Comparison of ENCODE assay signal across 8 cellular contexts in genomic region chr7:108246227-108246837, GRCh38.
DNase-seq lines count a peak whose midpoint lies in the region; ATAC-seq, FAIRE-seq and TF ChIP-seq lines count a peak whose summit lies in the region.

No MANE protein-coding gene starts in this region.

- H3K4me2 ChIP-seq in IMR-90 (ENCODE audit: low read depth, low read length), result no peak overlapping the region
- H3K4me2 ChIP-seq in K562 (ENCODE audit: insufficient read depth, low read length), result peak overlapping the region; percentile 81
- H3K4me2 ChIP-seq in OCI-LY7 (ENCODE audit: low read length), result no peak overlapping the region

- no peak overlapping the region for H3K4me3 Mint-ChIP-seq in CD8-positive, alpha-beta memory T cell

- H3K79me1 ChIP-seq in IMR-90 (ENCODE audit: low read depth in 1 of 2, low read length in 2 of 2), result no peaks in the 10 kb centered on the region

- peak overlapping the region; percentile 85 for H3K4ac ChIP-seq in IMR-90 (ENCODE audit: low read depth, low read length)

- no TSS peak for BruUV-seq in IMR-90 (replicated peaks; lab: Mats Ljungman, UMichigan)
- BruUV-seq in K562 (replicated peaks; lab: Mats Ljungman, UMichigan), result no TSS peak
- no TSS peak for BruUV-seq in OCI-LY7 (replicated peaks; lab: Mats Ljungman, UMichigan)

- H3K4me1 Mint-ChIP-seq in CD8-positive, alpha-beta memory T cell, result no peaks in the 10 kb centered on the region

- H3K27ac Mint-ChIP-seq in CD8-positive, alpha-beta memory T cell, result no peak overlapping the region

- H3K9me3 ChIP-seq in CD8-positive, alpha-beta memory T cell (ENCODE audit: low read length), result no peaks in the 10 kb centered on the region
- H3K9me3 ChIP-seq in IMR-90 (ENCODE audit: control insufficient read depth, insufficient read depth, low read length) (no peaks in the 10 kb centered on the region), K562 (replicated peaks; ENCODE audit: control insufficient read depth, insufficient read depth, low read depth, low read length) (no peaks in the 10 kb centered on the region; the same call in 1 of the 2 replicates), OCI-LY7 (ENCODE audit: low read length) (no peaks in the 10 kb centered on the region)

- H2AK9ac ChIP-seq in IMR-90 (replicated peaks; ENCODE audit: low read depth, low read length, poor library complexity), result peak overlapping the region; percentile 80

- in situ Hi-C loops in IMR-90 (cut with MboI; ENCODE audit: low sequenced_read_pairs) (no loop called here), K562 (cut with MboI) (no loop called here)

- H3K4me1 ChIP-seq in CD8-positive, alpha-beta memory T cell (ENCODE audit: insufficient read depth, low read length), result no peaks in the 10 kb centered on the region
- H3K4me1 ChIP-seq in IMR-90 (ENCODE audit: control insufficient read depth, insufficient read depth, low read length), result peaks cover 10% of the 10 kb centered on the region
- H3K4me1 ChIP-seq in K562 (replicated peaks in 1 of 2; ENCODE audit: control insufficient read depth in 2 of 2, insufficient read depth in 2 of 2, low read length in 2 of 2), result peaks cover 11 to 31% of the 10 kb centered on the region in 2 experiments
- H3K4me1 ChIP-seq in OCI-LY7 (ENCODE audit: insufficient read depth, low read length, poor library complexity, severe bottlenecking), result no peaks in the 10 kb centered on the region

- peaks cover 0 to 2% (median 0%) of the 10 kb centered on the region in 5 donors for H3K9me3 Mint-ChIP-seq in CD8-positive, alpha-beta memory T cell

- 0 out of 2 replicates have a peak overlapping the region, but pooled peaks have one; percentile 0 for H4K5ac ChIP-seq in IMR-90 (ENCODE audit: low read depth, low read length)

- TF ChIP-seq RAD21 in IMR-90 (IDR thresholded peaks at IDR 0.05; ENCODE audit: low read length), result no peak; the same call in 1 of the 2 replicates
- TF ChIP-seq RAD21 in K562 (CRISPR knock-in tag; conservative IDR thresholded peaks at IDR 0.05 in 1 of 2, IDR thresholded peaks at IDR 0.05 in 1 of 2), result peak; percentile 59 to 78

- H4K91ac ChIP-seq in IMR-90 (ENCODE audit: insufficient read depth, low read depth, low read length), result peak overlapping the region; percentile 43; the same call in 1 of the 2 replicates

- dilution Hi-C loops in IMR-90 (cut with HindIII; ENCODE audit: low sequenced_read_pairs, unreplicated experiment), result no loop called here

- no peak overlapping the region; the same call in 1 of the 2 replicates for H3K18ac ChIP-seq in IMR-90 (ENCODE audit: low read depth, low read length)

- no peak for TF ChIP-seq POLR2A in IMR-90 (IDR thresholded peaks at IDR 0.05; ENCODE audit: low read depth, low read length)
- TF ChIP-seq POLR2A in K562 (conservative IDR thresholded peaks at IDR 0.05), result peak; percentile 76

- H4K8ac ChIP-seq in IMR-90 (ENCODE audit: low read depth in 2 of 2, low read length in 2 of 2), result peak overlapping the region in 1 of 2 experiments; percentile 75; a peak in 2 of 4 replicates

- peak overlapping the region; percentile 69; the same call in 1 of the 3 replicates for H2BK15ac ChIP-seq in IMR-90 (ENCODE audit: low read depth, low read length)

- H3K9me2 ChIP-seq in OCI-LY7 (ENCODE audit: insufficient read depth, low read length), result no peaks in the 10 kb centered on the region

- H3K4me3 ChIP-seq in CD8-positive, alpha-beta memory T cell (ENCODE audit: low read length), result no peak overlapping the region
- no peak overlapping the region for H3K4me3 ChIP-seq in IMR-90 (ENCODE audit: insufficient read depth, low read depth, low read length)
- no peak overlapping the region for H3K4me3 ChIP-seq in K562
- no peak overlapping the region for H3K4me3 ChIP-seq in OCI-LY7 (ENCODE audit: low read depth, low read length, poor library complexity, severe bottlenecking)

- WGBS in IMR-90 (ENCODE audit: extremely low coverage in 2 of 2, insufficient read length in 1 of 2), 2 experiments, result 0% methylated on average over 1 of the region's 1 CpG; no CpG with 5 or more reads in 1 of the 2 experiments
- WGBS in K562 (ENCODE audit: insufficient coverage, low coverage, missing lambda C conversion rate), result 0% methylated on average over 1 of the region's 1 CpG

- POLR2A ChIA-PET in CD8-positive, alpha-beta memory T cell (lab: Charles Lee), result no interaction called here
- POLR2A ChIA-PET in IMR-90 (lab: Charles Lee; ENCODE audit: unreplicated experiment), result no interaction called here
- POLR2A ChIA-PET in K562 (lab: Yijun Ruan, JAX), result interaction anchor here (0.7 to 4.0 kb wide), 8 partner anchors 10 to 503 kb away, joined by 3 to 29 read pairs (median 3); no protein-coding TSS in a partner anchor
- POLR2A ChIA-PET in OCI-LY7 (lab: Charles Lee), result no interaction called here

- 0 out of 2 replicates have a peak overlapping the region, but pooled peaks have one; percentile 80 for H3K14ac ChIP-seq in IMR-90 (replicated peaks; ENCODE audit: low read depth, low read length)

- H3K36me3 ChIP-seq in CD8-positive, alpha-beta memory T cell (ENCODE audit: insufficient read depth, low read length), result no peaks in the 10 kb centered on the region
- H3K36me3 ChIP-seq in IMR-90 (ENCODE audit: control insufficient read depth, insufficient read depth, low read length) (no peaks in the 10 kb centered on the region), K562 (ENCODE audit: control insufficient read depth, insufficient read depth, low read length) (no peaks in the 10 kb centered on the region), OCI-LY7 (ENCODE audit: insufficient read depth, low read length) (no peaks in the 10 kb centered on the region)

- peak overlapping the region; percentile 30; the same call in 1 of the 2 replicates for H3K56ac ChIP-seq in IMR-90 (ENCODE audit: extremely low read depth, insufficient read depth, low read length)

- DNase-seq in CD8-positive, alpha-beta memory T cell, result no peak
- DNase-seq in IMR-90 (peak; percentile 96), K562 (ENCODE audit: extremely low read depth in 1 of 4, low spot score in 3 of 4) (peak; percentile 82 to 97 (median 86)), lung microvascular endothelial cell (ENCODE audit: low read depth in 2 of 2) (peak; percentile 47 to 88), DMS153 (lab: John Stamatoyannopoulos, UW) (no peak), OCI-LY7 (ENCODE audit: low spot score) (no peak)
- DNase-seq in stimulated activated naive CD4-positive, alpha-beta T cell treated with Interleukin-2 at 50 U/mL for 16 hours (lab: John Stamatoyannopoulos, UW), result no peak

- H2BK120ac ChIP-seq in IMR-90 (ENCODE audit: low read depth, low read length), result peak overlapping the region; percentile 93

- intact Hi-C loops in IMR-90 (cut with micrococcal nuclease), result no loop called here
- intact Hi-C loops in K562 (cut with micrococcal nuclease), result loop anchor here (1.0 kb wide), 1 partner anchor 35 kb away; no protein-coding TSS in a partner anchor
- intact Hi-C loops in OCI-LY7 (cut with micrococcal nuclease; ENCODE audit: unreplicated experiment), result no loop called here

- H3K27me3 Mint-ChIP-seq in CD8-positive, alpha-beta memory T cell, result peaks cover 2 to 3% of the 10 kb centered on the region in 2 donors

- ATAC-seq in GM21360 (IDR thresholded peaks at IDR 0.05; ENCODE audit: unreplicated experiment) (peak; percentile 84), IMR-90 (ENCODE audit: low read depth) (peak; percentile 95), K562 (peak; percentile 99)

- H3K9ac ChIP-seq in IMR-90 (ENCODE audit: low read depth, low read length) (no peak overlapping the region), K562 (ENCODE audit: insufficient read depth in 1 of 2, low read depth in 2 of 2, low read length in 2 of 2) (peak overlapping the region in 1 of 2 experiments; percentile 61; a peak in 3 of 4 replicates)

- peak; percentile 98 for FAIRE-seq in K562 (lab: Jason Lieb, UNC)

- CTCF ChIA-PET in CD8-positive, alpha-beta memory T cell (lab: Charles Lee), result no interaction called here
- CTCF ChIA-PET in IMR-90 (lab: Yijun Ruan, JAX) (no interaction called here), K562 (lab: Yijun Ruan, JAX; ENCODE audit: low intra/inter-chr PET ratio) (no interaction called here), OCI-LY7 (lab: Charles Lee; ENCODE audit: unreplicated experiment) (no interaction called here)

- peak; percentile 91 for TF ChIP-seq EP300 in K562 (IDR thresholded peaks at IDR 0.05; ENCODE audit: low read length)

- H3K23ac ChIP-seq in IMR-90 (ENCODE audit: low read depth, low read length), result no peak overlapping the region

- H3K36me3 Mint-ChIP-seq in CD8-positive, alpha-beta memory T cell, result no peaks in the 10 kb centered on the region

- 0 out of 2 replicates have a peak, but pooled peaks have one; percentile 26 for TF ChIP-seq CTCF in IMR-90 (conservative IDR thresholded peaks at IDR 0.05; ENCODE audit: low read depth, low read length)
- TF ChIP-seq CTCF in K562 (IDR thresholded peaks at IDR 0.05 in 2 of 3, conservative IDR thresholded peaks at IDR 0.05 in 1 of 3; ENCODE audit: insufficient read depth in 2 of 3, low read depth in 1 of 3, low read length in 3 of 3), result peak in 2 of 3 experiments; percentile 41 to 74; a peak in 4 of 6 replicates
- TF ChIP-seq CTCF in OCI-LY7 (conservative IDR thresholded peaks at IDR 0.05; ENCODE audit: low read length), result no peak

- peak overlapping the region; percentile 52 for H3K27ac ChIP-seq in CD8-positive, alpha-beta memory T cell (ENCODE audit: low read depth, low read length)
- H3K27ac ChIP-seq in IMR-90 (ENCODE audit: insufficient read depth, low read length) (peak overlapping the region; percentile 15; the same call in 1 of the 2 replicates), K562 (ENCODE audit: extremely low read depth, low read depth, low read length) (peak overlapping the region; percentile 92), OCI-LY7 (ENCODE audit: low read depth, low read length, poor library complexity, severe bottlenecking) (no peak overlapping the region)

- peak overlapping the region; percentile 86 for H2BK5ac ChIP-seq in IMR-90 (ENCODE audit: low read depth, low read length, poor library complexity, severe bottlenecking)

- peak overlapping the region; percentile 66 for H2BK20ac ChIP-seq in IMR-90 (ENCODE audit: low read depth, low read length)

- H2AFZ ChIP-seq in IMR-90 (replicated peaks; ENCODE audit: low read length, poor library complexity) (peak overlapping the region; percentile 71), K562 (ENCODE audit: low read depth, low read length) (peak overlapping the region; percentile 99), OCI-LY7 (ENCODE audit: low read length) (no peak overlapping the region)

- H4K20me1 ChIP-seq in IMR-90 (ENCODE audit: insufficient read depth, low read length), result no peaks in the 10 kb centered on the region
- H4K20me1 ChIP-seq in K562 (replicated peaks; ENCODE audit: control insufficient read depth, insufficient read depth, low read length), result no peaks in the 10 kb centered on the region
- H4K20me1 ChIP-seq in OCI-LY7 (ENCODE audit: insufficient read depth, low read length), result no peaks in the 10 kb centered on the region

- 0 out of 2 replicates have a peak, but pooled peaks cover 3% of the 10 kb centered on the region for H3K9me1 ChIP-seq in IMR-90 (ENCODE audit: insufficient read depth, low read length)
- no peaks in the 10 kb centered on the region for H3K9me1 ChIP-seq in K562 (ENCODE audit: control insufficient read depth, insufficient read depth, low read length)

- no peak overlapping the region; the same call in 1 of the 2 replicates for H2AK5ac ChIP-seq in IMR-90 (ENCODE audit: low read depth, low read length)

- H3K27me3 ChIP-seq in CD8-positive, alpha-beta memory T cell (ENCODE audit: insufficient read depth, low read length, poor library complexity, severe bottlenecking), result no peaks in the 10 kb centered on the region
- H3K27me3 ChIP-seq in IMR-90 (ENCODE audit: control insufficient read depth, insufficient read depth, low read length) (no peaks in the 10 kb centered on the region), K562 (ENCODE audit: control insufficient read depth in 2 of 2, insufficient read depth in 2 of 2, low read length in 2 of 2) (no peaks in the 10 kb centered on the region)

- H3K79me2 ChIP-seq in K562 (ENCODE audit: control insufficient read depth, insufficient read depth, low read length) (no peaks in the 10 kb centered on the region), OCI-LY7 (ENCODE audit: insufficient read depth, low read depth, low read length) (no peaks in the 10 kb centered on the region)

Comparison
In these comparisons a context has a peak if more than half of its experiments do, and no peak if none do; other contexts are left out.
1. DNase-seq: peak in IMR-90 (single experiment), K562 (4 of 4) and lung microvascular endothelial cell (2 of 2); none in CD8-positive, alpha-beta memory T cell (0 of 5), stimulated activated naive CD4-positive, alpha-beta T cell treated with Interleukin-2 at 50 U/mL for 16 hours (single experiment), DMS153 (single experiment) and OCI-LY7 (single experiment).
2. Peak in every context shown above with its lines, with median percentiles within 50 percentile points of each other: ATAC-seq.